Comparison of ENCODE assay signal across 31 cellular contexts in the genomic region with DNA sequence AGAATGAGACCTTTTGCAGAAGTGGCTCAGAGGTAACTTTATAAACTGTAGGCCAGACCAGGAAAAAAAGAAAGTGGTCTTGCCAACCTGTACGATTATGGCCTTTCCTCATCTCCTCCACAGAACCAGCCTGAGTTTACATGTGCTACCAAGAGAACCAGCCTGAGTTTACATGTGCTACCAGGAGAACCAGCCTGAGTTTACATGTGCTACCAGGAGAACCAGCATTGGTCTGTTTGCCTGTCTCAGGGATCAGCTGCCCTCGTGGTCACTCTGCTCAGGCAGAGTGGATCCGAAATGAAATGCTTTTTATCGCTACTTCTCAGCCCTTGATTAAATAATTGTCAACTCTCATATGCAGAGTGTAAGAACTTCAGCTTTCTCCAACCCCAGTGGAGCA.
DNase-seq lines count a peak whose midpoint lies in the region; ATAC-seq, FAIRE-seq and TF ChIP-seq lines count a peak whose summit lies in the region.
"Had no signal": no experiment of that assay in that cellular context is flagged by ENCODE, and none has a peak within 500 bp of the region (broad histone marks: within the 10 kb centered on the region; RNA-seq: fewer than 3 reads in every experiment).

No MANE protein-coding gene starts in this region.

- H4K8ac ChIP-seq in trophoblast cell (ENCODE audit: low read depth, low read length) = no peak overlapping the region

- H3K4me1 ChIP-seq in HepG2 (ENCODE audit: insufficient read depth, low read length) = peaks cover 18% of the 10 kb centered on the region
- H3K4me1 ChIP-seq in right lobe of liver = no peaks in the 10 kb centered on the region
- no peaks in the 10 kb centered on the region for H3K4me1 ChIP-seq in trophoblast cell (ENCODE audit: control insufficient read depth in 1 of 2, insufficient read depth in 2 of 2, low read length in 2 of 2)
- H3K4me1 ChIP-seq: A549, BE2C, Caco-2 had no signal

- H2BK120ac ChIP-seq in trophoblast cell (ENCODE audit: insufficient read depth, low read length, poor library complexity) = no peak overlapping the region

- no peak for FAIRE-seq in HepG2 (lab: Jason Lieb, UNC)
- FAIRE-seq: A204.1, A549, D721Med had no signal

- H3K4me2 ChIP-seq in HepG2 (ENCODE audit: low read depth, low read length) (no peak overlapping the region), trophoblast cell (ENCODE audit: low read length) (no peak overlapping the region)
- H3K4me2 ChIP-seq: A549; BLaER1; BLaER1 treated with 17β-estradiol and CSF1 and Interleukin-3, amounts not matched to agents 10 nM and 100 nM had no signal

- TF ChIP-seq EP300 in HepG2 (IDR thresholded peaks at IDR 0.05; ENCODE audit: low read depth in 2 of 2, low read length in 2 of 2) = no peak
- TF ChIP-seq EP300 in HepG2 (CRISPR knock-in tag; IDR thresholded peaks at IDR 0.05; ENCODE audit: borderline replicate concordance) = no peak

- H3K79me2 ChIP-seq in HepG2 (ENCODE audit: insufficient read depth, low read length) = no peaks in the 10 kb centered on the region
- no peaks in the 10 kb centered on the region for H3K79me2 ChIP-seq in trophoblast cell (ENCODE audit: control insufficient read depth, insufficient read depth, low read length, poor library complexity)

- H3K27ac ChIP-seq in HepG2 (ENCODE audit: extremely low read length, insufficient read depth, low read length) = no peak overlapping the region
- no peak overlapping the region for H3K27ac ChIP-seq in right lobe of liver
- H3K27ac ChIP-seq in trophoblast cell (ENCODE audit: low read depth, low read length) = no peak overlapping the region
- H3K27ac ChIP-seq: 22Rv1; A549; BLaER1; BLaER1 treated with 17β-estradiol and CSF1 and Interleukin-3, amounts not matched to agents 10 nM and 100 nM; C4-2B had no signal

- H3K14ac ChIP-seq in trophoblast cell (ENCODE audit: low read length) = no peak overlapping the region

- DNase-seq in HepG2 (ENCODE audit: low spot score) (no peak), right lobe of liver (no peak), trophoblast cell (peak; percentile 27 to 55), SIG-M5 treated with dmso at 0.1 percent for 504 hours (lab: John Stamatoyannopoulos, UW; ENCODE audit: unreplicated experiment) (no peak)
- DNase-seq: 8988T; ACHN; AML-193; BE2C; C1 segment of cervical spinal cord; Caco-2; Calu3; CD4-positive, alpha-beta memory T cell; CD4-positive, alpha-beta T cell; CD4-positive, CD25-positive, alpha-beta regulatory T cell; CD8-positive, alpha-beta memory T cell; CD8-positive, alpha-beta T cell; COR-L47; DMS 273 treated with DMSO at 0.1 percent for 48 hours; DMS153; DMS53; DMS79; DMS79 treated with DMSO at 0.1 percent for 48 hours; DND-41; EL had no signal

- no peak for TF ChIP-seq RAD21 in HepG2 (CRISPR knock-in tag; IDR thresholded peaks at IDR 0.05)

- 47% methylated on average over 4 of the region's 4 CpGs for WGBS in HepG2 (ENCODE audit: low lambda C conversion rate)
- WGBS in right lobe of liver (ENCODE audit: insufficient coverage, low coverage, low lambda C conversion rate, missing lambda C conversion rate) = 69% methylated on average over 2 of the region's 4 CpGs
- WGBS in trophoblast cell (ENCODE audit: extremely low coverage, insufficient coverage, insufficient read length) = no CpG with 5 or more reads among the region's 4 CpGs

- in situ Hi-C loops in HepG2 (cut with HindIII; ENCODE audit: extremely low pct_ligation_motif_present, low pct_unique_long_range_greater_than_20kb) = no loop called here

- no peak overlapping the region for H2AFZ ChIP-seq in HepG2 (ENCODE audit: low read length)
- H2AFZ ChIP-seq in trophoblast cell (ENCODE audit: insufficient read depth, low read length, poor library complexity) = no peak overlapping the region

- intact Hi-C loops in HepG2 (cut with micrococcal nuclease; ENCODE audit: unreplicated experiment) (no loop called here), right lobe of liver (cut with DNase I) (no loop called here)

- POLR2A ChIA-PET in HepG2 (lab: Yijun Ruan, JAX) = interaction anchor here (0.9 kb wide), 1 partner anchor 9 kb away, joined by 3 read pairs; no protein-coding TSS in a partner anchor

- H3K4me3 ChIP-seq in HepG2 (replicated peaks in 1 of 3; ENCODE audit: insufficient read depth in 1 of 3, low read depth in 2 of 3, low read length in 3 of 3) (no peak overlapping the region), right lobe of liver (no peak overlapping the region), trophoblast cell (ENCODE audit: low read depth, low read length) (no peak overlapping the region)
- H3K4me3 ChIP-seq: A549; BLaER1; BLaER1 treated with 17β-estradiol and CSF1 and Interleukin-3, amounts not matched to agents 10 nM and 100 nM had no signal

- no peak overlapping the region for H3K4ac ChIP-seq in trophoblast cell (ENCODE audit: low read depth, low read length)

- H4K12ac ChIP-seq in trophoblast cell (ENCODE audit: low read depth, low read length) = no peak overlapping the region

- ATAC-seq in HepG2 (no peak), right lobe of liver (no peak)
- ATAC-seq: A549; CD8-positive, alpha-beta T cell had no signal

- no peak overlapping the region for H2BK12ac ChIP-seq in trophoblast cell (ENCODE audit: low read length)

- no peaks in the 10 kb centered on the region for H3K79me1 ChIP-seq in trophoblast cell (ENCODE audit: low read length)

- no peaks in the 10 kb centered on the region for H4K20me1 ChIP-seq in HepG2 (ENCODE audit: insufficient read depth, low read length)
- H4K20me1 ChIP-seq: BLaER1; BLaER1 treated with 17β-estradiol and CSF1 and Interleukin-3, amounts not matched to agents 10 nM and 100 nM had no signal

- no peak overlapping the region for H3K18ac ChIP-seq in trophoblast cell (ENCODE audit: low read length)

- H3K27me3 ChIP-seq in HepG2 (ENCODE audit: control insufficient read depth in 1 of 2, insufficient read depth in 2 of 2, low read length in 2 of 2) = no peaks in the 10 kb centered on the region
- H3K27me3 ChIP-seq in right lobe of liver = no peaks in the 10 kb centered on the region
- H3K27me3 ChIP-seq in trophoblast cell (ENCODE audit: insufficient read depth, low read length) = no peaks in the 10 kb centered on the region
- H3K27me3 ChIP-seq: BE2C; BLaER1; BLaER1 treated with 17β-estradiol and CSF1 and Interleukin-3, amounts not matched to agents 10 nM and 100 nM had no signal

- no peak overlapping the region for H2AK5ac ChIP-seq in trophoblast cell (ENCODE audit: low read length)

- no peaks in the 10 kb centered on the region for H3K9me3 ChIP-seq in HepG2 (ENCODE audit: low read length)
- H3K9me3 ChIP-seq in right lobe of liver = no peaks in the 10 kb centered on the region
- H3K9me3 ChIP-seq in trophoblast cell (ENCODE audit: insufficient read depth, low read depth, low read length) = no peaks in the 10 kb centered on the region
- H3K9me3 ChIP-seq: A549; BE2C; BLaER1; BLaER1 treated with 17β-estradiol and CSF1 and Interleukin-3, amounts not matched to agents 10 nM and 100 nM; Caco-2 had no signal

- no peak for TF ChIP-seq CTCF in HepG2 (CRISPR knock-in tag; IDR thresholded peaks at IDR 0.05)
- no peak for TF ChIP-seq CTCF in right lobe of liver (IDR thresholded peaks at IDR 0.05)

- no peak overlapping the region for H4K91ac ChIP-seq in trophoblast cell (ENCODE audit: low read depth, low read length)

- no peaks in the 10 kb centered on the region for H3K36me3 ChIP-seq in HepG2 (replicated peaks in 1 of 2; ENCODE audit: control insufficient read depth in 1 of 2, insufficient read depth in 2 of 2, low read length in 2 of 2)
- no peaks in the 10 kb centered on the region for H3K36me3 ChIP-seq in right lobe of liver
- no peaks in the 10 kb centered on the region for H3K36me3 ChIP-seq in trophoblast cell (ENCODE audit: control insufficient read depth in 1 of 2, insufficient read depth in 2 of 2, low read length in 2 of 2)
- H3K36me3 ChIP-seq: BE2C; BLaER1; BLaER1 treated with 17β-estradiol and CSF1 and Interleukin-3, amounts not matched to agents 10 nM and 100 nM had no signal

- no peak overlapping the region for H2BK5ac ChIP-seq in trophoblast cell (ENCODE audit: low read depth, low read length, poor library complexity)

- TF ChIP-seq POLR2A in HepG2 (IDR thresholded peaks at IDR 0.05; ENCODE audit: insufficient read depth in 1 of 2, low read depth in 2 of 2, low read length in 2 of 2) = no peak
- TF ChIP-seq POLR2A in right lobe of liver (IDR thresholded peaks at IDR 0.05) = no peak

- no peak overlapping the region for H3K9ac ChIP-seq in HepG2 (ENCODE audit: insufficient read depth, low read depth, low read length)
- no peak overlapping the region for H3K9ac ChIP-seq in trophoblast cell (ENCODE audit: low read length)
- H3K9ac ChIP-seq: BLaER1; BLaER1 treated with 17β-estradiol and CSF1 and Interleukin-3, amounts not matched to agents 10 nM and 100 nM had no signal

- H3K23ac ChIP-seq in trophoblast cell (ENCODE audit: low read length) = no peak overlapping the region

- CTCF ChIA-PET in HepG2 (lab: Yijun Ruan, JAX; ENCODE audit: low intra/inter-chr PET ratio, low total read pairs) = no interaction called here

- no TSS peak for BruUV-seq in HepG2 (replicated peaks; lab: Mats Ljungman, UMichigan)

TF ChIP-seq in HepG2, 621 proteins besides CTCF, POLR2A, EP300 and RAD21:
- no peak for TF ChIP-seq GABPA (IDR thresholded peaks at IDR 0.05; ENCODE audit: low read depth, low read length)
- TF ChIP-seq GABPA (CRISPR knock-in tag; IDR thresholded peaks at IDR 0.05; ENCODE audit: low read depth) = no peak
- peak; percentile 99 for TF ChIP-seq MNT (IDR thresholded peaks at IDR 0.05)

Comparison
In these comparisons a context has a peak if more than half of its experiments do, and no peak if none do; other contexts are left out.
1. DNase-seq: peak in trophoblast cell (2 of 2); none in HepG2 (single experiment), right lobe of liver (0 of 3) and SIG-M5 treated with dmso at 0.1 percent for 504 hours (single experiment).